In the genomic region with DNA sequence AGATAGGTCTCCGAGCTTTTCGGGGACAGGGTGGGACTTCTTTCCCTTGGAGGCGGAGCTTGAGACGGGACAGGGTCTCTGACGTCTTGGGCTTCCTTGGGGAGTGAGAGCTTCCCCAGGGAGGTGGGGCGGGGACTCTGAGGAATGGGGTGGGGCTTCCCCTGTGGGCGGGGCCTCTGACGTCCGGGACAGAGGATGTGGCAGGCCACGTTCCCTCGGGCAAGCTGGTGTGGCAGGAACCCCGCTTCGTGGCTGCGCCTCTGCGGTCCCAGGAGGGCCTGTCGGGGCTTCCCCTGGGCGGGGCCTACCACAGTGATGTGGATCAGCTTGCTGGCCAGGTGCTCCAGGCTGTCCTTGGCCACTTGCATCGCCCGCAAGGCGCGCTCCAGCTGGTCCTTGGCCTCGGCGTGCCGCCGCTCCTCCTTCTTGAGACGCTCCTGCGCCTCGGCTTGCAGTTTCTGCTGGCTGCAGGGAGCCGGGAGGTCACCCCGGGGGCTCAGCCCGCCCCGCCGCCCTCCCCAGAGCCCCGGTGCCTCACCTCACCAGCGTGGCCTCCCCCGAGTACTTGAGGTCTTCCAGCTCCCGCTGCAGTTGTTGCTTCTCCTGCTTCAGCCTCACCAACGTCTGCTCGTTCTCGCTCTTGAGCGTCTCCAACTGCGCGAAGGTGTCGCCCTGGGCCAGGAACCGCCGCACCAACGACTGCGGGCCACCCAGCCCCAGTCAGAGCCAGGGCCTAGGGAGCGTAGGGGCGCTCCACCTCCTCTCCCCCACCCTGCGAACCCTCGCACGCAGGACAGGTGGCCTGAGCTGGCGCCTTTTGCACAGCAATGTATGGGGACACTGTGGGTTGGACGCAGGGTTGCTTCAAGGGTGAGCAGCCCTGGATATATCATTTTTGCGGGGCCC, we compare ENCODE assay signal across 8 cellular contexts. TPM values are rescaled to one million over a fixed set of nuclear protein-coding genes. Genes with fewer than 3 reads are reported as not detected.
DNase-seq lines count a peak whose midpoint lies in the region; ATAC-seq and TF ChIP-seq lines count a peak whose summit lies in the region.

No MANE protein-coding gene starts in this region.

- DNase-seq in Jurkat, Clone E6-1 (ENCODE audit: low read depth, low spot score), result peak; percentile 61
- DNase-seq in activated CD8-positive, alpha-beta memory T cell treated with anti-CD3 and anti-CD28 coated beads for 4 hours (ENCODE audit: low read depth in 2 of 2), result peak; percentile 22 to 36
- peak; percentile 63 for DNase-seq in epidermal melanocyte (ENCODE audit: insufficient read length, low spot score)
- peak; percentile 93 for DNase-seq in naive B cell
- DNase-seq in stimulated activated naive CD4-positive, alpha-beta T cell (lab: John Stamatoyannopoulos, UW), result peak in 4 of 6 experiments; percentile 38 to 48 (median 44)

- ATAC-seq in GM19025 (IDR thresholded peaks at IDR 0.05; ENCODE audit: low read depth, unreplicated experiment), result peak; percentile 58
- peak; percentile 81 to 83 for ATAC-seq in naive B cell (ENCODE audit: low read depth in 2 of 2)
- no peak for ATAC-seq in HG02938 (IDR thresholded peaks at IDR 0.05; ENCODE audit: unreplicated experiment)

- peak overlapping the region; percentile 39 for H3K4me3 ChIP-seq in Jurkat, Clone E6-1 (ENCODE audit: low read length)

- H3K4me3 Mint-ChIP-seq in naive B cell, result peak overlapping the region; percentile 79 to 91 (median 90)

- peaks cover 8 to 21% (median 16%) of the 10 kb centered on the region in 3 donors for H3K27me3 Mint-ChIP-seq in naive B cell

- H3K4me1 Mint-ChIP-seq in naive B cell, result peaks cover 44 to 55% (median 48%) of the 10 kb centered on the region in 3 donors

- no peak for TF ChIP-seq CTCF in 22Rv1 (IDR thresholded peaks at IDR 0.05)

- H3K9me3 Mint-ChIP-seq in naive B cell, result no peaks in the 10 kb centered on the region

- peak overlapping the region; percentile 86 to 97 (median 91) for H3K27ac Mint-ChIP-seq in naive B cell

- no peaks in the 10 kb centered on the region for H3K36me3 Mint-ChIP-seq in naive B cell

- H3K27ac ChIP-seq in 22Rv1, result peak overlapping the region; percentile 79

RNA-seq across cellular contexts. Expression of a gene that starts 3.3 kb away (rescaled TPM):
- polyA plus RNA-seq in Jurkat, Clone E6-1 (2012; ENCODE audit: insufficient read depth, insufficient read length), result not detected
- under 1 TPM in 2 of 6 donors, not detected in 4; 0.40 to 0.44 TPM for polyA plus RNA-seq in naive B cell (ENCODE audit: low read depth in 6 of 6)

RNA-seq across cellular contexts. Expression of a gene that starts 12.5 kb away (rescaled TPM):
- polyA plus RNA-seq in Jurkat, Clone E6-1 (2012; ENCODE audit: insufficient read depth, insufficient read length), result 1.8 TPM
- 1 to 10 TPM in 1 of 6 donors, under 1 TPM in 5; 0.21 to 1.2 (median 0.69) TPM for polyA plus RNA-seq in naive B cell (ENCODE audit: low read depth in 6 of 6)

RNA-seq across cellular contexts. Expression of a gene that starts 13.0 kb away (rescaled TPM):
- polyA plus RNA-seq in Jurkat, Clone E6-1 (2012; ENCODE audit: insufficient read depth, insufficient read length), result 305 TPM
- 10 to 100 TPM; 32.2 to 79.6 (median 46.9) TPM for polyA plus RNA-seq in naive B cell (ENCODE audit: low read depth in 6 of 6)

RNA-seq across cellular contexts. Expression of a gene that starts 38.3 kb away (rescaled TPM):
- polyA plus RNA-seq in Jurkat, Clone E6-1 (2012; ENCODE audit: insufficient read depth, insufficient read length), result 10.1 TPM
- 1 to 10 TPM in 5 of 6 donors, not detected in 1; 2.2 to 3.9 (median 3.6) TPM for polyA plus RNA-seq in naive B cell (ENCODE audit: low read depth in 6 of 6)

RNA-seq across cellular contexts. Expression of a gene that starts 48.0 kb away (rescaled TPM):
- 3.2 TPM for polyA plus RNA-seq in Jurkat, Clone E6-1 (2012; ENCODE audit: insufficient read depth, insufficient read length)
- polyA plus RNA-seq in naive B cell (ENCODE audit: low read depth in 6 of 6), result 10 to 100 TPM in 1 of 6 donors, 1 to 10 TPM in 5; 6.0 to 10.2 (median 7.6) TPM

Comparison
In these comparisons a context has a peak if more than half of its experiments do, and no peak if none do; other contexts are left out.
1. DNase-seq: peak in every context shown above with its lines; median percentile 93 in naive B cell; 63 in epidermal melanocyte; 61 in Jurkat, Clone E6-1; 44 in stimulated activated naive CD4-positive, alpha-beta T cell; 29 in activated CD8-positive, alpha-beta memory T cell treated with anti-CD3 and anti-CD28 coated beads for 4 hours.